In the genomic region with DNA sequence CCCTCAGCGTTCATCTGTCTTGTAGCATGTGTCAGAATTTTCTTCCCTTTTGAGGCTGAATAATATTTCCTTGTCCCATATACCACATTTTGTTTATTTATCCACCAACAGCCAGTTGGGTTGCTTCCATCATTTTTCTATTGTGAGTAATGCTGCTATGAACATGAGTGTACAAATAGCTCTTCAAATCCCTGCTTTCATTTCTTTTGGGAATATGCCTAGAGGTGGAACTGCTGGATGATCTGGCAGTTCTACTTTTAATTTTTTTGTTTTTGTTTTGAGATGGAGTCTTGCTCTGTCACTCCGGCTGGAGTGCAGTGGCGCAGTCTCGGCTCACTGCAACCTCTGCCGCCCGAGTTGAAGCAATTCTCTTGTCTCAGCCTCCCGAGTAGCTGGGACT, we compare ENCODE assay signal across 11 cellular contexts.
DNase-seq lines count a peak whose midpoint lies in the region; ATAC-seq and TF ChIP-seq lines count a peak whose summit lies in the region.
"Had no signal": no experiment of that assay in that cellular context is flagged by ENCODE, and none has a peak within 500 bp of the region (broad histone marks: within the 10 kb centered on the region; RNA-seq: fewer than 3 reads in every experiment).

No MANE protein-coding gene starts in this region.

- H3K9me3 Mint-ChIP-seq in osteocyte (ENCODE audit: unreplicated experiment) (no peaks in the 10 kb centered on the region), WTC11 (0 out of 2 replicates have a peak, but pooled peaks cover 4% of the 10 kb centered on the region)

- H3K9me2 ChIP-seq in SK-N-SH, result no peaks in the 10 kb centered on the region

- peaks cover 3% of the 10 kb centered on the region for H3K36me3 Mint-ChIP-seq in osteocyte (ENCODE audit: unreplicated experiment)
- no peaks in the 10 kb centered on the region for H3K36me3 Mint-ChIP-seq in WTC11

- H3K9ac ChIP-seq in SK-N-SH (no peak overlapping the region), fibroblast of lung (ENCODE audit: insufficient read depth, low read length) (no peak overlapping the region)
- H3K9ac ChIP-seq: neural progenitor cell had no signal

- H3K4me3 ChIP-seq in AG09309 (ENCODE audit: control insufficient read depth, low read depth, low read length) (no peak overlapping the region), SK-N-SH (ENCODE audit: low read depth in 2 of 2, low read length in 1 of 2) (no peak overlapping the region), fibroblast of lung (replicated peaks in 1 of 4; ENCODE audit: control extremely low read depth in 1 of 4, insufficient read depth in 1 of 4, low read depth in 3 of 4, low read length in 4 of 4) (no peak overlapping the region)
- H3K4me3 ChIP-seq: neural progenitor cell had no signal

- H3K36me3 ChIP-seq in SK-N-SH (replicated peaks in 1 of 2; ENCODE audit: control insufficient read depth in 1 of 2, insufficient read depth in 2 of 2, low read length in 1 of 2) (peaks cover 0 to under 1% of the 10 kb centered on the region in 2 experiments), fibroblast of lung (ENCODE audit: control insufficient read depth, insufficient read depth, low read length) (no peaks in the 10 kb centered on the region)
- H3K36me3 ChIP-seq: neural progenitor cell had no signal

- H3K9me3 ChIP-seq in SK-N-SH (no peaks in the 10 kb centered on the region), fibroblast of lung (ENCODE audit: control insufficient read depth, insufficient read depth, low read depth, low read length) (no peaks in the 10 kb centered on the region)

- H3K27me3 Mint-ChIP-seq in osteocyte (ENCODE audit: unreplicated experiment) (no peaks in the 10 kb centered on the region), WTC11 (ENCODE audit: low read depth) (no peaks in the 10 kb centered on the region)

- H3K27ac ChIP-seq in SK-N-SH (ENCODE audit: low read depth in 2 of 2, low read length in 1 of 2) (peak overlapping the region in 1 of 2 experiments; percentile 86; a peak in 2 of 4 replicates), fibroblast of lung (ENCODE audit: insufficient read depth, low read length) (peak overlapping the region; percentile 17)
- H3K27ac ChIP-seq: C4-2B, neural progenitor cell had no signal

- H3K27ac Mint-ChIP-seq in osteocyte (ENCODE audit: unreplicated experiment) (peak overlapping the region; percentile 81), WTC11 (no peak overlapping the region)
- H3K27ac Mint-ChIP-seq: neural progenitor cell had no signal

- H3F3A ChIP-seq in SK-N-SH (replicated peaks; ENCODE audit: insufficient read depth), result peaks cover 36% of the 10 kb centered on the region

- WGBS in SK-N-SH (ENCODE audit: low lambda C conversion rate), result 67% methylated on average over 7 of the region's 7 CpGs

- H3K27me3 ChIP-seq in SK-N-SH (ENCODE audit: insufficient read depth) (no peaks in the 10 kb centered on the region), fibroblast of lung (ENCODE audit: control insufficient read depth, insufficient read depth, low read length) (no peaks in the 10 kb centered on the region)
- H3K27me3 ChIP-seq: neural progenitor cell had no signal

- peaks cover 0 to 11% of the 10 kb centered on the region in 2 experiments; a peak in 2 of 4 replicates for H3K4me1 ChIP-seq in SK-N-SH (ENCODE audit: control insufficient read depth in 1 of 2, insufficient read depth in 2 of 2, low read depth in 1 of 2, low read length in 1 of 2)
- peaks cover 4% of the 10 kb centered on the region for H3K4me1 ChIP-seq in fibroblast of lung (ENCODE audit: control insufficient read depth, extremely low read depth, insufficient read depth, low read length)

- no peak for ATAC-seq in WTC11

- H3K79me2 ChIP-seq in SK-N-SH (ENCODE audit: insufficient read depth) (peaks cover 55% of the 10 kb centered on the region), fibroblast of lung (ENCODE audit: control insufficient read depth, insufficient read depth, low read length) (no peaks in the 10 kb centered on the region)

- H3K4me1 Mint-ChIP-seq in osteocyte (ENCODE audit: unreplicated experiment) (peaks cover 30% of the 10 kb centered on the region), WTC11 (peaks cover 25% of the 10 kb centered on the region)

- DNase-seq in AG09309 (ENCODE audit: low read depth), result peak; percentile 91
- DNase-seq in SK-N-SH, result no peak
- peak; percentile 97 to 98 for DNase-seq in fibroblast of lung (ENCODE audit: low read depth in 2 of 2)
- no peak for DNase-seq in osteocyte (ENCODE audit: extremely low spot score, unreplicated experiment)
- no peak for DNase-seq in HuH-7.5 (ENCODE audit: low spot score)
- DNase-seq in WTC11 (ENCODE audit: low spot score), result no peak
- DNase-seq in T-helper 1 cell, result no peak
- no peak for DNase-seq in activated CD4-positive, alpha-beta T cell treated with anti-CD3 and anti-CD28 coated beads, Interleukin-2, amount 50 U/mL, for 1 hour
- DNase-seq: activated T-cell treated with anti-CD3 and anti-CD28 coated beads, Interleukin-2, amount 50 U/mL, for 1 hour had no signal

- peak overlapping the region; percentile 17 for H3K4me3 Mint-ChIP-seq in osteocyte (ENCODE audit: unreplicated experiment)
- H3K4me3 Mint-ChIP-seq in WTC11, result no peak overlapping the region
- H3K4me3 Mint-ChIP-seq: neural progenitor cell had no signal

- CTCF ChIA-PET in SK-N-SH (lab: Yijun Ruan, JAX), result no interaction called here
- CTCF ChIA-PET in WTC11 (lab: Charles Lee), result interaction anchor here (0.6 to 1.1 kb wide), 12 partner anchors 11 to 1673 kb away, joined by 3 to 7 read pairs (median 3); no protein-coding TSS in a partner anchor

- TF ChIP-seq EP300 in SK-N-SH (IDR thresholded peaks at IDR 0.05; ENCODE audit: borderline replicate concordance in 1 of 2, low read depth in 1 of 2, low read length in 1 of 2), result peak in 1 of 2 experiments; percentile 54; a peak in 1 of 4 replicates

- H3K4me2 ChIP-seq in SK-N-SH (no peak overlapping the region; the same call in 1 of the 2 replicates), fibroblast of lung (ENCODE audit: extremely low read depth, insufficient read depth, low read length) (no peak overlapping the region)
- H3K4me2 ChIP-seq: neural progenitor cell had no signal

- TF ChIP-seq CTCF in AG09309 (IDR thresholded peaks at IDR 0.05; ENCODE audit: control insufficient read depth, insufficient read depth, low read depth, low read length, missing control alignments) (no peak), SK-N-SH (IDR thresholded peaks at IDR 0.05) (no peak), fibroblast of lung (conservative IDR thresholded peaks at IDR 0.05 in 1 of 2, IDR thresholded peaks at IDR 0.05 in 1 of 2; ENCODE audit: low read depth in 1 of 2, low read length in 2 of 2) (no peak), osteocyte (IDR thresholded peaks at IDR 0.05) (no peak), WTC11 (IDR thresholded peaks at IDR 0.05) (no peak)

- TF ChIP-seq RAD21 in SK-N-SH (IDR thresholded peaks at IDR 0.05; ENCODE audit: low read length), result no peak

- H4K20me1 ChIP-seq in SK-N-SH (ENCODE audit: insufficient read depth), result no peaks in the 10 kb centered on the region
- H4K20me1 ChIP-seq in fibroblast of lung (ENCODE audit: control insufficient read depth, extremely low read depth, insufficient read depth, low read length), result no peaks in the 10 kb centered on the region

- H2AFZ ChIP-seq in SK-N-SH (ENCODE audit: low read depth) (no peak overlapping the region), fibroblast of lung (ENCODE audit: low read length) (no peak overlapping the region)
- H2AFZ ChIP-seq: neural progenitor cell had no signal

- POLR2A ChIA-PET in SK-N-SH (lab: Yijun Ruan, JAX) (no interaction called here), WTC11 (lab: Charles Lee) (no interaction called here)

TF ChIP-seq in SK-N-SH, 30 proteins besides CTCF, POLR2A, EP300 and RAD21 (continues in another document):
- TF ChIP-seq TEAD4 (IDR thresholded peaks at IDR 0.05; ENCODE audit: borderline replicate concordance, insufficient read depth) (peak; percentile 33; the same call in 1 of the 2 replicates), FOSL2 (IDR thresholded peaks at IDR 0.05; ENCODE audit: borderline replicate concordance, low read depth) (peak; percentile 77), TCF12 (IDR thresholded peaks at IDR 0.05) (peak; percentile 68), NFIC (IDR thresholded peaks at IDR 0.05; ENCODE audit: borderline replicate concordance) (peak; percentile 73), CHD2 (IDR thresholded peaks at IDR 0.05; ENCODE audit: low read length, partially characterized antibody) (no peak), JUND (IDR thresholded peaks at IDR 0.05) (peak; percentile 82), TAF1 (IDR thresholded peaks at IDR 0.05; ENCODE audit: borderline replicate concordance, low read depth, low read length) (no peak)
- TF ChIP-seq, protein P1, sequence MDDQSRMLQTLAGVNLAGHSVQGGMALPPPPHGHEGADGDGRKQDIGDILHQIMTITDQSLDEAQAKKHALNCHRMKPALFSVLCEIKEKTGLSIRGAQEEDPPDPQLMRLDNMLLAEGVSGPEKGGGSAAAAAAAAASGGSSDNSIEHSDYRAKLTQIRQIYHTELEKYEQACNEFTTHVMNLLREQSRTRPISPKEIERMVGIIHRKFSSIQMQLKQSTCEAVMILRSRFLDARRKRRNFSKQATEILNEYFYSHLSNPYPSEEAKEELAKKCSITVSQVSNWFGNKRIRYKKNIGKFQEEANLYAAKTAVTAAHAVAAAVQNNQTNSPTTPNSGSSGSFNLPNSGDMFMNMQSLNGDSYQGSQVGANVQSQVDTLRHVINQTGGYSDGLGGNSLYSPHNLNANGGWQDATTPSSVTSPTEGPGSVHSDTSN (IDR thresholded peaks at IDR 0.05), result peak; percentile 45

TF ChIP-seq in WTC11, 78 proteins besides CTCF, POLR2A, EP300 and RAD21 (continues in another document):
- TF ChIP-seq, protein P2, sequence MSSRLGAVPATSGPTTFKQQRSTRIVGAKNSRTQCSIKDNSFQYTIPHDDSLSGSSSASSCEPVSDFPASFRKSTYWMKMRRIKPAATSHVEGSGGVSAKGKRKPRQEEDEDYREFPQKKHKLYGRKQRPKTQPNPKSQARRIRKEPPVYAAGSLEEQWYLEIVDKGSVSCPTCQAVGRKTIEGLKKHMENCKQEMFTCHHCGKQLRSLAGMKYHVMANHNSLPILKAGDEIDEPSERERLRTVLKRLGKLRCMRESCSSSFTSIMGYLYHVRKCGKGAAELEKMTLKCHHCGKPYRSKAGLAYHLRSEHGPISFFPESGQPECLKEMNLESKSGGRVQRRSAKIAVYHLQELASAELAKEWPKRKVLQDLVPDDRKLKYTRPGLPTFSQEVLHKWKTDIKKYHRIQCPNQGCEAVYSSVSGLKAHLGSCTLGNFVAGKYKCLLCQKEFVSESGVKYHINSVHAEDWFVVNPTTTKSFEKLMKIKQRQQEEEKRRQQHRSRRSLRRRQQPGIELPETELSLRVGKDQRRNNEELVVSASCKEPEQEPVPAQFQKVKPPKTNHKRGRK (CRISPR knock-in tag; IDR thresholded peaks at IDR 0.05; ENCODE audit: borderline replicate concordance), result no peak
- TF ChIP-seq, protein P3, sequence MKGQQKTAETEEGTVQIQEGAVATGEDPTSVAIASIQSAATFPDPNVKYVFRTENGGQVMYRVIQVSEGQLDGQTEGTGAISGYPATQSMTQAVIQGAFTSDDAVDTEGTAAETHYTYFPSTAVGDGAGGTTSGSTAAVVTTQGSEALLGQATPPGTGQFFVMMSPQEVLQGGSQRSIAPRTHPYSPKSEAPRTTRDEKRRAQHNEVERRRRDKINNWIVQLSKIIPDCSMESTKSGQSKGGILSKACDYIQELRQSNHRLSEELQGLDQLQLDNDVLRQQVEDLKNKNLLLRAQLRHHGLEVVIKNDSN (CRISPR knock-in tag; IDR thresholded peaks at IDR 0.05), result no peak
- TF ChIP-seq NR2C2 (CRISPR knock-in tag; IDR thresholded peaks at IDR 0.05), result no peak

Comparison
In these comparisons a context has a peak if more than half of its experiments do, and no peak if none do; other contexts are left out.
1. DNase-seq: peak in AG09309 (single experiment) and fibroblast of lung (2 of 2); none in SK-N-SH (single experiment), osteocyte (single experiment), HuH-7.5 (single experiment), WTC11 (single experiment), T-helper 1 cell (0 of 5) and activated CD4-positive, alpha-beta T cell treated with anti-CD3 and anti-CD28 coated beads, Interleukin-2, amount 50 U/mL, for 1 hour (single experiment).